Comparison of ENCODE assay signal across 23 cellular contexts in the genomic region with DNA sequence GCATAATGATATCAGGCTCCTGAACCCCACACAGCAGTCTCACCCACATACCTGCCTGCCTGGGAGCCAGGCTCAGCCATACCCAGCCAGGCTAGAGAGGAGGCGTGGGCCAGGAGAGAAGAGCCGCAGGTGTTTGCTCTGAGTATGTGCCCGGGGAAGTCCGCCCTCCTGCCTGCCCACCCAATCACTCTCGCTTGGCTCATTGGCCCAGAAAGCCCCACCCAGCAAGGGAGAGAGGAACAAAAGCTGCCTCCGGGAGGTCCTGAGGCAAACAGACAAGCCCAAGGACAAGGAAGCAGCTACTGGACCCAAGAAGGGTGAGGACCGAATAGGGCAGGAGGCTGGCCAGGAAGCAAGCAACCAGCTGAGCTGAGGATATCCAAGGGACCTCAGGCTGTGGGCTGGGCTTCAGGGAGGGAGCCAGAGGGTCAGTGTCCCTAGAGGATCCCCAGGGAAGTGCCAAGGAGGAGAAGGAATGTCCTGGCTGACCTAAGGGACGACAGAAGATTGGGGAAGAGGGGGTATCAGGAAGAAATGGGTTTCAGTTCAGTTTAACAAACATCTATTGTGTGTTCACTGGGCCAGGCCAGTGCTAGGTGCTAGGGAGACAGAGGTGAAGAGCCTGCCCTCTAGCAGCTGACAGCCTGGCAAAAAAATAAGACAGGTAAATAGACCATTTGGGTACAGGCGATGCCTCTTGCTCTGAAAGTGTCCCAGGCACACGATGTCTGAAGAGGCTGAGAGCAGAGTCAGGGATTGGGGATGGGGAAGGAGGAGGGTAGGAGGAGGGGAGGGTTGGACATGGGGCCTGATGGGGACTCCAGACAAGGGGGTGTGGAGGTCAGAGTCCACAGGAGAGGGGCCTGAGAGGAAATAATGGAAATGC. TPM values are rescaled to one million over a fixed set of nuclear protein-coding genes. Genes with fewer than 3 reads are reported as not detected.
A peak's percentile ranks its signal among the peaks of the same experiment; 100 is the strongest.
DNase-seq lines count a peak whose midpoint lies in the region; ATAC-seq, FAIRE-seq and TF ChIP-seq lines count a peak whose summit lies in the region.
"Had no signal": no experiment of that assay in that cellular context is flagged by ENCODE, and none has a peak within 500 bp of the region (broad histone marks: within the 10 kb centered on the region; RNA-seq: fewer than 3 reads in every experiment).

A gene (plus strand): TSS at position 269 of the 886 bp plus-strand sequence. CDS start 1,515 bp downstream, outside the sequence.

- TF ChIP-seq POLR2A in HepG2 (IDR thresholded peaks at IDR 0.05; ENCODE audit: insufficient read depth in 1 of 2, low read depth in 2 of 2, low read length in 2 of 2), result no peak
- TF ChIP-seq POLR2A in right lobe of liver (IDR thresholded peaks at IDR 0.05), result no peak
- TF ChIP-seq POLR2A in lower leg skin (IDR thresholded peaks at IDR 0.05), result no peak
- TF ChIP-seq POLR2A in GM12891 (IDR thresholded peaks at IDR 0.05; ENCODE audit: low read depth, low read length), result no peak

- BruUV-seq in HepG2 (replicated peaks; lab: Mats Ljungman, UMichigan), result no TSS peak

- H3K4me2 ChIP-seq in HepG2 (ENCODE audit: low read depth, low read length), result no peak within 1 kb of the TSS
- H3K4me2 ChIP-seq: SK-N-SH had no signal

- intact Hi-C loops in HepG2 (cut with micrococcal nuclease; ENCODE audit: unreplicated experiment), result no loop called here
- intact Hi-C loops in right lobe of liver (cut with DNase I), result no loop called here
- intact Hi-C loops in lower leg skin (cut with DNase I; ENCODE audit: low total_unique reads), result no loop called here

- no peaks in the 10 kb centered on the region for H3K36me3 Mint-ChIP-seq in endodermal cell (ENCODE audit: low read depth)
- H3K36me3 Mint-ChIP-seq: CD4-positive, CD25-positive, alpha-beta regulatory T cell; immature natural killer cell had no signal

- H3K9ac ChIP-seq in HepG2 (ENCODE audit: insufficient read depth, low read depth, low read length) (no peak within 1 kb of the TSS), endodermal cell (ENCODE audit: extremely low read depth, low read length, poor library complexity, severe bottlenecking) (no peak within 1 kb of the TSS)
- H3K9ac ChIP-seq: SK-N-SH had no signal

- POLR2A ChIA-PET in HepG2 (lab: Yijun Ruan, JAX), result no interaction called here

- no peak within 1 kb of the TSS for H3K4me3 ChIP-seq in HepG2 (replicated peaks in 1 of 3; ENCODE audit: insufficient read depth in 1 of 3, low read depth in 2 of 3, low read length in 3 of 3)
- no peak within 1 kb of the TSS for H3K4me3 ChIP-seq in right lobe of liver
- H3K4me3 ChIP-seq in endodermal cell (ENCODE audit: low read length), result no peak within 1 kb of the TSS
- no peak within 1 kb of the TSS for H3K4me3 ChIP-seq in lower leg skin (ENCODE audit: low read depth, poor library complexity, severe bottlenecking)
- H3K4me3 ChIP-seq: coronary artery had no signal

- FAIRE-seq in HepG2 (lab: Jason Lieb, UNC) (no peak), urothelium cell line (lab: Jason Lieb, UNC) (no peak), GM12891 (lab: Jason Lieb, UNC) (no peak)
- FAIRE-seq: endothelial cell of umbilical vein had no signal

- peaks cover 3 to 62% of the 10 kb centered on the region in 2 experiments; a peak in 3 of 5 replicates for H3K27me3 ChIP-seq in HepG2 (ENCODE audit: control insufficient read depth in 1 of 2, insufficient read depth in 2 of 2, low read length in 2 of 2)
- H3K27me3 ChIP-seq in right lobe of liver, result no peaks in the 10 kb centered on the region
- H3K27me3 ChIP-seq in endodermal cell (ENCODE audit: control insufficient read depth, insufficient read depth, low read length, poor library complexity, severe bottlenecking), result no peaks in the 10 kb centered on the region

- no peak within 1 kb of the TSS for H3K27ac Mint-ChIP-seq in endodermal cell
- H3K27ac Mint-ChIP-seq: activated naive CD4-positive, alpha-beta T cell treated with anti-CD3 and anti-CD28 coated beads for 36 hours; CD4-positive, CD25-positive, alpha-beta regulatory T cell; immature natural killer cell had no signal

- ATAC-seq in HepG2 (peak; percentile 33; the same call in 2 of the 3 replicates), right lobe of liver (no peak)
- ATAC-seq: Panc1 had no signal

- TF ChIP-seq CTCF in HepG2 (CRISPR knock-in tag; IDR thresholded peaks at IDR 0.05) (no peak), right lobe of liver (IDR thresholded peaks at IDR 0.05) (no peak), endodermal cell (conservative IDR thresholded peaks at IDR 0.05) (peak; percentile 67), lower leg skin (IDR thresholded peaks at IDR 0.05) (no peak)

- 10% methylated on average over 5 of the region's 10 CpGs for WGBS in HepG2 (ENCODE audit: low lambda C conversion rate)
- WGBS in right lobe of liver (ENCODE audit: insufficient coverage, low coverage, low lambda C conversion rate, missing lambda C conversion rate), result 43% methylated on average over 5 of the region's 10 CpGs
- 73 to 79% methylated on average over 3 to 10 of the region's 10 CpGs for WGBS in endodermal cell (ENCODE audit: insufficient coverage in 1 of 2, insufficient read length in 1 of 2), 2 experiments
- 45 to 58% methylated on average over 10 of the region's 10 CpGs for WGBS in lower leg skin, 2 donors

- H2AFZ ChIP-seq in HepG2 (ENCODE audit: low read length), result no peak within 1 kb of the TSS

- no peaks in the 10 kb centered on the region for H4K20me1 ChIP-seq in HepG2 (ENCODE audit: insufficient read depth, low read length)

- no peak for TF ChIP-seq RAD21 in HepG2 (CRISPR knock-in tag; IDR thresholded peaks at IDR 0.05)

- H3K4me1 Mint-ChIP-seq in endodermal cell, result peaks cover 27% of the 10 kb centered on the region
- H3K4me1 Mint-ChIP-seq: CD4-positive, CD25-positive, alpha-beta regulatory T cell; immature natural killer cell had no signal

- H3K9me3 Mint-ChIP-seq in endodermal cell, result peaks cover 2% of the 10 kb centered on the region
- H3K9me3 Mint-ChIP-seq: activated naive CD4-positive, alpha-beta T cell treated with anti-CD3 and anti-CD28 coated beads for 36 hours; CD4-positive, CD25-positive, alpha-beta regulatory T cell; immature natural killer cell had no signal

- H3K4me1 ChIP-seq in HepG2 (ENCODE audit: insufficient read depth, low read length) (no peaks in the 10 kb centered on the region), right lobe of liver (no peaks in the 10 kb centered on the region), endodermal cell (ENCODE audit: control insufficient read depth, insufficient read depth, low read length) (peaks cover 5% of the 10 kb centered on the region)

- in situ Hi-C loops in HepG2 (cut with HindIII; ENCODE audit: extremely low pct_ligation_motif_present, low pct_unique_long_range_greater_than_20kb), result no loop called here

- H3K36me3 ChIP-seq in HepG2 (replicated peaks in 1 of 2; ENCODE audit: control insufficient read depth in 1 of 2, insufficient read depth in 2 of 2, low read length in 2 of 2), result no peaks in the 10 kb centered on the region
- no peaks in the 10 kb centered on the region for H3K36me3 ChIP-seq in right lobe of liver
- H3K36me3 ChIP-seq in endodermal cell (ENCODE audit: control insufficient read depth, insufficient read depth, low read length), result no peaks in the 10 kb centered on the region

- H3K79me2 ChIP-seq in HepG2 (ENCODE audit: insufficient read depth, low read length), result no peaks in the 10 kb centered on the region

- TF ChIP-seq EP300 in HepG2 (IDR thresholded peaks at IDR 0.05; ENCODE audit: low read depth in 2 of 2, low read length in 2 of 2) (no peak), HepG2 (CRISPR knock-in tag; IDR thresholded peaks at IDR 0.05; ENCODE audit: borderline replicate concordance) (no peak)

- no peak for DNase-seq in HepG2 (ENCODE audit: low spot score)
- DNase-seq in right lobe of liver, result no peak
- peak; percentile 84 for DNase-seq in endodermal cell
- DNase-seq in lower leg skin (ENCODE audit: low spot score in 2 of 2), result no peak
- DNase-seq in urothelium cell line (ENCODE audit: low spot score), result peak; percentile 23
- DNase-seq in NCI-H2227 treated with DMSO at 0.1 percent for 48 hours (lab: John Stamatoyannopoulos, UW), result no peak
- no peak for DNase-seq in GM12891 (ENCODE audit: insufficient read length, low spot score)
- DNase-seq in retina, result no peak
- DNase-seq: activated CD4-positive, alpha-beta T cell treated with anti-CD3 and anti-CD28 coated beads for 48 hours; activated naive CD4-positive, alpha-beta T cell treated with anti-CD3 and anti-CD28 coated beads for 36 hours; CD4-positive, CD25-positive, alpha-beta regulatory T cell; DMS79 treated with DMSO at 0.1 percent for 48 hours; immature natural killer cell; MV-4-11; NCI-H2107; NCI-H82; SK-N-SH; stimulated activated CD4-positive, alpha-beta T cell treated with anti-CD3 and anti-CD28 coated beads, Interleukin-2, amount 100 ng/mL, for 24 hours had no signal

- H3K9me3 ChIP-seq in HepG2 (ENCODE audit: low read length), result no peaks in the 10 kb centered on the region
- no peaks in the 10 kb centered on the region for H3K9me3 ChIP-seq in right lobe of liver
- H3K9me3 ChIP-seq in endodermal cell (ENCODE audit: control insufficient read depth, low read length), result no peaks in the 10 kb centered on the region
- H3K9me3 ChIP-seq: SK-N-SH had no signal

- no peak within 1 kb of the TSS for H3K27ac ChIP-seq in HepG2 (ENCODE audit: extremely low read length, insufficient read depth, low read length)
- no peak within 1 kb of the TSS for H3K27ac ChIP-seq in right lobe of liver
- H3K27ac ChIP-seq in endodermal cell (ENCODE audit: low read depth, low read length), result no peak within 1 kb of the TSS
- H3K27ac ChIP-seq: coronary artery had no signal

- H3K4me3 Mint-ChIP-seq in endodermal cell, result no peak within 1 kb of the TSS
- H3K4me3 Mint-ChIP-seq: activated naive CD4-positive, alpha-beta T cell treated with anti-CD3 and anti-CD28 coated beads for 36 hours; CD4-positive, CD25-positive, alpha-beta regulatory T cell; immature natural killer cell had no signal

- no peaks in the 10 kb centered on the region for H3K27me3 Mint-ChIP-seq in endodermal cell (ENCODE audit: insufficient read depth)

- CTCF ChIA-PET in HepG2 (lab: Yijun Ruan, JAX; ENCODE audit: low intra/inter-chr PET ratio, low total read pairs), result no interaction called here

RNA-seq across cellular contexts. Expression of the gene that starts here (rescaled TPM):
- not detected in 2 replicates for total RNA-seq in HepG2 (2016; rRNA removed; fragmentation: Illumina TruSeq; extraction: Trizol)
- not detected in 2 replicates for total RNA-seq in HepG2 (2016; cell fraction: cytosol; rRNA removed; fragmentation: Illumina TruSeq; extraction: Trizol; ENCODE audit: low read depth)
- total RNA-seq in HepG2 (2016; cell fraction: insoluble cytoplasmic fraction; rRNA removed; fragmentation: Illumina TruSeq; extraction: Trizol), result not detected in 2 replicates
- total RNA-seq in HepG2 (2016; cell fraction: membrane; rRNA removed; fragmentation: Illumina TruSeq; extraction: Trizol), result not detected in 2 replicates
- total RNA-seq in HepG2 (2016; cell fraction: nucleus; rRNA removed; fragmentation: Illumina TruSeq; extraction: Trizol), result not detected in 2 replicates
- polyA plus RNA-seq in HepG2 (2011; rRNA removed), result not detected in 2 replicates
- polyA plus RNA-seq in HepG2 (2011; cell fraction: cytosol; rRNA removed), result not detected in 2 replicates
- not detected in 2 replicates for polyA plus RNA-seq in HepG2 (2011; cell fraction: nucleus; rRNA removed)
- polyA plus RNA-seq in HepG2 (2012), result not detected in 2 replicates
- polyA plus RNA-seq in HepG2 (2016; cell fraction: cytosol; fragmentation: Illumina TruSeq; extraction: Trizol; ENCODE audit: low read depth), result not detected in 2 replicates
- polyA plus RNA-seq in HepG2 (2016; cell fraction: insoluble cytoplasmic fraction; fragmentation: Illumina TruSeq; extraction: Trizol; ENCODE audit: low read depth), result not detected in 2 replicates
- not detected in 2 replicates for polyA plus RNA-seq in HepG2 (2016; cell fraction: membrane; fragmentation: Illumina TruSeq; extraction: Trizol; ENCODE audit: low read depth)
- not detected in 2 replicates for polyA plus RNA-seq in HepG2 (2016; cell fraction: nucleus; fragmentation: Illumina TruSeq; extraction: Trizol; ENCODE audit: insufficient read depth, low read depth)
- polyA minus RNA-seq in HepG2 (2011; rRNA and poly(A)+ RNA removed; ENCODE audit: low replicate concordance), result 0.14 TPM in 1 of 2 replicates, not detected in the other
- not detected in 2 replicates for polyA minus RNA-seq in HepG2 (2011; cell fraction: cytosol; rRNA and poly(A)+ RNA removed)
- not detected in 2 replicates for polyA minus RNA-seq in HepG2 (2011; cell fraction: nucleus; rRNA and poly(A)+ RNA removed)
- total RNA-seq in right lobe of liver, result not detected
- total RNA-seq in endodermal cell, result under 1 TPM; 0.46 to 0.81 TPM
- polyA plus RNA-seq in endodermal cell (2013, experiment 1 of 2), result 0.07 TPM
- polyA plus RNA-seq in endodermal cell (2013, experiment 2 of 2), result not detected
- 100 to 1,000 TPM in 1 of 4 donors, 10 to 100 TPM in 3; 44.2 to 146 (median 55.8) TPM for total RNA-seq in lower leg skin
- polyA plus RNA-seq in GM12891 (2012; ENCODE audit: low read depth, missing spikeins), result not detected
- total RNA-seq: activated naive CD4-positive, alpha-beta T cell treated with anti-CD3 and anti-CD28 coated beads for 36 hours; CD4-positive, CD25-positive, alpha-beta regulatory T cell; endothelial cell of umbilical vein; glomerular endothelial cell; subcutaneous adipose tissue had no signal
- polyA plus RNA-seq: CD4-positive, CD25-positive, alpha-beta regulatory T cell; endothelial cell of umbilical vein; immature natural killer cell; SK-N-SH had no signal

Comparison
In these comparisons a context has a peak if more than half of its experiments do, and no peak if none do; other contexts are left out.
1. RNA of the gene that starts here (total RNA-seq): 44.2 to 146 TPM in lower leg skin; 0.46 to 0.81 TPM in endodermal cell, not detected in HepG2 and not detected in right lobe of liver; every median in the first group is over 10 times any median in the second.
2. Peak in ATAC-seq in HepG2; RNA of the gene not detected or under 1 TPM.
3. Peak in DNase-seq in endodermal cell; RNA of the gene not detected or under 1 TPM.